15 cellular contexts compared by ENCODE assay signal in genomic region chr9:130333041-130334040, GRCh38.
DNase-seq lines count a peak whose midpoint lies in the region; ATAC-seq, FAIRE-seq and TF ChIP-seq lines count a peak whose summit lies in the region.
"Had no signal": no experiment of that assay in that cellular context is flagged by ENCODE, and none has a peak within 500 bp of the region (broad histone marks: within the 10 kb centered on the region; RNA-seq: fewer than 3 reads in every experiment).

No MANE protein-coding gene starts in this region.

- TF ChIP-seq RAD21 in K562 (CRISPR knock-in tag; conservative IDR thresholded peaks at IDR 0.05 in 1 of 2, IDR thresholded peaks at IDR 0.05 in 1 of 2) = no peak

- H3K4me2 ChIP-seq in K562 (ENCODE audit: insufficient read depth, low read length) = no peak overlapping the region

- in situ Hi-C loops in K562 (cut with MboI) = loop anchor here (25.0 kb wide), 1 partner anchor 671 kb away; the partner anchor contains the start of gene PRRX2

- no peak for TF ChIP-seq POLR2A in K562 (conservative IDR thresholded peaks at IDR 0.05)

- no peak for ATAC-seq in K562
- peak; percentile 43 for ATAC-seq in mucosa of descending colon
- ATAC-seq in GM21526 (IDR thresholded peaks at IDR 0.05; ENCODE audit: low FRiP score, unreplicated experiment) = no peak

- H3K4me3 ChIP-seq in AG10803 (ENCODE audit: low read length) (no peak overlapping the region), HEK293 (ENCODE audit: low read depth, low read length) (no peak overlapping the region), K562 (no peak overlapping the region), mucosa of descending colon (no peak overlapping the region)
- H3K4me3 ChIP-seq: prostate gland, tibial artery had no signal

- H4K20me1 ChIP-seq in K562 (replicated peaks; ENCODE audit: control insufficient read depth, insufficient read depth, low read length) = peaks cover 13% of the 10 kb centered on the region

- WGBS in K562 (ENCODE audit: insufficient coverage, low coverage, missing lambda C conversion rate) = 2% methylated on average over 23 of the region's 24 CpGs

- CTCF ChIA-PET in HEK293 (lab: Yijun Ruan, JAX) = interaction anchor here (0.6 to 0.7 kb wide), 2 partner anchors 8 to 1207 kb away, joined by 3 read pairs; no protein-coding TSS in a partner anchor
- CTCF ChIA-PET in K562 (lab: Yijun Ruan, JAX; ENCODE audit: low intra/inter-chr PET ratio) = no interaction called here

- peaks cover 33 to 59% of the 10 kb centered on the region in 2 experiments for H3K27me3 ChIP-seq in K562 (ENCODE audit: control insufficient read depth in 2 of 2, insufficient read depth in 2 of 2, low read length in 2 of 2)

- H2AFZ ChIP-seq in K562 (ENCODE audit: low read depth, low read length) = no peak overlapping the region

- H3K9me3 ChIP-seq in HEK293 (ENCODE audit: control insufficient read depth, insufficient read depth, low read depth, low read length) (no peaks in the 10 kb centered on the region), K562 (replicated peaks; ENCODE audit: control insufficient read depth, insufficient read depth, low read depth, low read length) (no peaks in the 10 kb centered on the region), mucosa of descending colon (no peaks in the 10 kb centered on the region)
- H3K9me3 ChIP-seq: prostate gland, tibial artery had no signal

- H3K9ac ChIP-seq in K562 (ENCODE audit: insufficient read depth in 1 of 2, low read depth in 2 of 2, low read length in 2 of 2) = no peak overlapping the region; a peak in 1 of 4 replicates

- intact Hi-C loops in K562 (cut with micrococcal nuclease) (no loop called here), mucosa of descending colon (cut with DNase I, micrococcal nuclease) (loop anchor here in 1 of 2 donors (10.0 kb wide), 1 partner anchor 61 kb away; no protein-coding TSS in a partner anchor)

- no peaks in the 10 kb centered on the region for H3K36me3 ChIP-seq in HEK293 (ENCODE audit: control insufficient read depth in 2 of 2, insufficient read depth in 1 of 2, low read length in 2 of 2)
- no peaks in the 10 kb centered on the region for H3K36me3 ChIP-seq in K562 (ENCODE audit: control insufficient read depth, insufficient read depth, low read length)
- H3K36me3 ChIP-seq in mucosa of descending colon (ENCODE audit: low read depth) = no peaks in the 10 kb centered on the region
- H3K36me3 ChIP-seq: prostate gland, tibial artery had no signal

- H3K79me2 ChIP-seq in K562 (ENCODE audit: control insufficient read depth, insufficient read depth, low read length) = no peaks in the 10 kb centered on the region

- no peak for FAIRE-seq in K562 (lab: Jason Lieb, UNC)
- FAIRE-seq: GM12891 had no signal

- TF ChIP-seq CTCF in AG10803 (conservative IDR thresholded peaks at IDR 0.05; ENCODE audit: low read length) (no peak), HEK293 (tag by site-specific recombination; IDR thresholded peaks at IDR 0.05) (no peak), K562 (IDR thresholded peaks at IDR 0.05 in 2 of 3, conservative IDR thresholded peaks at IDR 0.05 in 1 of 3; ENCODE audit: insufficient read depth in 2 of 3, low read depth in 1 of 3, low read length in 3 of 3) (no peak), mucosa of descending colon (IDR thresholded peaks at IDR 0.05) (no peak)

- no peaks in the 10 kb centered on the region for H3K4me1 ChIP-seq in HEK293 (ENCODE audit: control insufficient read depth, insufficient read depth, low read length)
- peaks cover 0 to 18% of the 10 kb centered on the region in 2 experiments; a peak in 2 of 5 replicates for H3K4me1 ChIP-seq in K562 (replicated peaks in 1 of 2; ENCODE audit: control insufficient read depth in 2 of 2, insufficient read depth in 2 of 2, low read length in 2 of 2)
- H3K4me1 ChIP-seq in mucosa of descending colon (ENCODE audit: low read depth) = no peaks in the 10 kb centered on the region
- H3K4me1 ChIP-seq: prostate gland had no signal

- no TSS peak for BruUV-seq in K562 (replicated peaks; lab: Mats Ljungman, UMichigan)

- peak; percentile 47 for DNase-seq in AG10803 (ENCODE audit: low read depth)
- no peak for DNase-seq in K562 (ENCODE audit: extremely low read depth in 1 of 4, low spot score in 3 of 4)
- no peak for DNase-seq in mucosa of descending colon
- DNase-seq in NCI-H1092 (lab: John Stamatoyannopoulos, UW) = no peak
- no peak for DNase-seq in activated CD4-positive, alpha-beta T cell treated with anti-CD3 and anti-CD28 coated beads, Interleukin-2, amount 50 U/mL, for 48 hours
- no peak for DNase-seq in midbrain (lab: John Stamatoyannopoulos, UW)
- DNase-seq: anterior cingulate cortex, EL, NCI-H526, SIG-M5, tibial artery had no signal

- no peak overlapping the region for H3K27ac ChIP-seq in HEK293 (ENCODE audit: extremely low read depth, low read depth, low read length)
- no peak overlapping the region for H3K27ac ChIP-seq in K562 (ENCODE audit: extremely low read depth, low read depth, low read length)

- H3K9me1 ChIP-seq in K562 (ENCODE audit: control insufficient read depth, insufficient read depth, low read length) = peaks cover 2% of the 10 kb centered on the region

- TF ChIP-seq EP300 in K562 (IDR thresholded peaks at IDR 0.05; ENCODE audit: low read length) = no peak

- POLR2A ChIA-PET in HEK293 (lab: Yijun Ruan, JAX) (interaction anchor here (0.6 kb wide), 1 partner anchor 48 kb away, joined by 3 read pairs; no protein-coding TSS in a partner anchor), K562 (lab: Yijun Ruan, JAX) (no interaction called here)

TF ChIP-seq in HEK293, 187 proteins besides CTCF, POLR2A, EP300 and RAD21:
- TF ChIP-seq ZXDB (tag by site-specific recombination; IDR thresholded peaks at IDR 0.05) = no peak
- TF ChIP-seq ZIC2 (tag by site-specific recombination; IDR thresholded peaks at IDR 0.05) = peak; percentile 85
- no peak for TF ChIP-seq GLI4 (tag by site-specific recombination; IDR thresholded peaks at IDR 0.05)
- TF ChIP-seq HOXA7 (CRISPR knock-in tag; IDR thresholded peaks at IDR 0.05; ENCODE audit: borderline replicate concordance) = no peak
- TF ChIP-seq, protein P1, sequence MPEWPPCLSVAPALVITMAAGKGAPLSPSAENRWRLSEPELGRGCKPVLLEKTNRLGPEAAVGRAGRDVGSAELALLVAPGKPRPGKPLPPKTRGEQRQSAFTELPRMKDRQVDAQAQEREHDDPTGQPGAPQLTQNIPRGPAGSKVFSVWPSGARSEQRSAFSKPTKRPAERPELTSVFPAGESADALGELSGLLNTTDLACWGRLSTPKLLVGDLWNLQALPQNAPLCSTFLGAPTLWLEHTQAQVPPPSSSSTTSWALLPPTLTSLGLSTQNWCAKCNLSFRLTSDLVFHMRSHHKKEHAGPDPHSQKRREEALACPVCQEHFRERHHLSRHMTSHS (tag by site-specific recombination; IDR thresholded peaks at IDR 0.05) = no peak

TF ChIP-seq in K562, 482 proteins besides CTCF, POLR2A, EP300 and RAD21 (continues in another document):
- no peak for TF ChIP-seq ZNF696 (CRISPR knock-in tag; conservative IDR thresholded peaks at IDR 0.05)
- no peak for TF ChIP-seq ZNF134 (CRISPR knock-in tag; conservative IDR thresholded peaks at IDR 0.05)
- no peak for TF ChIP-seq NFIX (CRISPR knock-in tag; IDR thresholded peaks at IDR 0.05; ENCODE audit: low read depth)
- TF ChIP-seq, protein P2, sequence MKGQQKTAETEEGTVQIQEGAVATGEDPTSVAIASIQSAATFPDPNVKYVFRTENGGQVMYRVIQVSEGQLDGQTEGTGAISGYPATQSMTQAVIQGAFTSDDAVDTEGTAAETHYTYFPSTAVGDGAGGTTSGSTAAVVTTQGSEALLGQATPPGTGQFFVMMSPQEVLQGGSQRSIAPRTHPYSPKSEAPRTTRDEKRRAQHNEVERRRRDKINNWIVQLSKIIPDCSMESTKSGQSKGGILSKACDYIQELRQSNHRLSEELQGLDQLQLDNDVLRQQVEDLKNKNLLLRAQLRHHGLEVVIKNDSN (CRISPR knock-in tag; IDR thresholded peaks at IDR 0.05) = peak; percentile 13; the same call in 1 of the 2 replicates
